8 cellular contexts compared by ENCODE assay signal in the genomic region with DNA sequence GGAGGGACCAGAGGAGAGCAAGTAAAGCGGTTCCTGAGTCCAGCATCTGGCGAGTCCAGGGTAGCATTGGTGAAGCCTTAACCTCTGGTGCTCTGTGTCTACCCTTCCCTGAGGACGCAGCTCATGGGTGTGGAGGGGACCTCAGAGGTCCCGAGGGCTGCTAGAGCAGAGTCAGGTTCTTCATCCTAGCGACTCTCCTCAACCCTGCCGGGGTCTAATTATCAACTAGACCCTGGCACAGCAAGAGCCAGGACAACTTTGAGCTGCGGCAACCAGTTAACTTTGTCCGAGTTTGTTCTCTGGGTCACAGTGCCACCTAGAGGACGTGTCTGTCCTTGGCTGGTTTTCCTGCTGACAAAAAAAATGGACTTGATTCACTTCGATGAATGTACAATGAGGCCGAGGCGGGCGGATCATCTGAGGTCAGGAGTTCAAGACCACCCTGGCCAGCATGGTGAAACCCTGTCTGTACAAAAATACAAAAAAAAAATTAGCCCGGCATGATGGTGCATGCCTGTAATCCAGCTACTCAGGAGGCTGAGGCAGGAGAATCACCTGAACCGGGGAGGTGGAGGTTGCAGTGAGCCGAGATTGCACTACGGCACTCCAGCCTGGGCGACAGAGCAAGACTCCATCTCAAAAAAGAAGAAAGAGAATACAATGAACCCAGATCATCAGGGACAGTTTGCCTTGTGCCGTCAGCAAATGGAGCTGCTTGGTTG. TPM values are rescaled to one million over a fixed set of nuclear protein-coding genes. Genes with fewer than 3 reads are reported as not detected.
DNase-seq lines count a peak whose midpoint lies in the region; ATAC-seq and TF ChIP-seq lines count a peak whose summit lies in the region.

No MANE protein-coding gene starts in this region.

- intact Hi-C loops in CD14-positive monocyte (cut with micrococcal nuclease) (loop anchor here in 1 of 2 donors (2.0 to 5.0 kb wide), 2 partner anchors 124 to 343 kb away; no protein-coding TSS in a partner anchor), dorsolateral prefrontal cortex (cut with DNase I) (loop anchor here in 1 of 2 donors (2.0 to 10.0 kb wide), 3 partner anchors 124 to 436 kb away; no protein-coding TSS in a partner anchor), right lobe of liver (cut with DNase I) (loop anchor here (5.0 to 10.0 kb wide), 2 partner anchors 123 to 296 kb away; partner anchors contain the start of genes BORCS8 (in 1 of the 2) and RFXANK (in 1 of the 2))
- intact Hi-C loops in activated CD4-positive, alpha-beta memory T cell treated with anti-CD3 and anti-CD28 coated beads for 36 hours (cut with micrococcal nuclease): loop anchor here (1.0 to 2.0 kb wide), 2 partner anchors 26 to 124 kb away; partner anchors contain the start of gene NDUFA13

- WGBS in right lobe of liver (ENCODE audit: insufficient coverage, low coverage, low lambda C conversion rate, missing lambda C conversion rate): 15% methylated on average over 15 of the region's 19 CpGs

- no peaks in the 10 kb centered on the region for H3K27me3 ChIP-seq in dorsolateral prefrontal cortex
- no peaks in the 10 kb centered on the region for H3K27me3 ChIP-seq in right lobe of liver

- peaks cover 0 to 24% (median 6%) of the 10 kb centered on the region in 4 donors for H3K36me3 ChIP-seq in right lobe of liver

- DNase-seq in CD14-positive monocyte (ENCODE audit: low spot score) (peak; percentile 73), NCI-H748 treated with DMSO at 0.1 percent for 48 hours (lab: John Stamatoyannopoulos, UW) (peak; percentile 38), dorsolateral prefrontal cortex (peak in 9 of 10 donors; percentile 58 to 88 (median 75)), right lobe of liver (peak; percentile 64 to 75 (median 67))
- peak; percentile 88 for DNase-seq in activated CD4-positive, alpha-beta memory T cell treated with anti-CD3 and anti-CD28 coated beads for 36 hours
- peak; percentile 70 to 74 for DNase-seq in stimulated activated CD4-positive, alpha-beta T cell treated with anti-CD3 and anti-CD28 coated beads, Interleukin-4, amount 100 ng/mL, for 4 hours

- H3K9me3 Mint-ChIP-seq in CD14-positive monocyte: no peaks in the 10 kb centered on the region
- H3K9me3 Mint-ChIP-seq in activated CD4-positive, alpha-beta memory T cell treated with anti-CD3 and anti-CD28 coated beads for 36 hours: no peaks in the 10 kb centered on the region

- TF ChIP-seq POLR2A in right lobe of liver (IDR thresholded peaks at IDR 0.05): no peak

- TF ChIP-seq CTCF in CD14-positive monocyte (IDR thresholded peaks at IDR 0.05) (peak; percentile 75), dorsolateral prefrontal cortex (IDR thresholded peaks at IDR 0.05 in 54 of 56, conservative IDR thresholded peaks at IDR 0.05 in 2 of 56; ENCODE audit: low read depth in 1 of 56, partially characterized antibody in 56 of 56) (peak; percentile 69 to 93 (median 88)), right lobe of liver (IDR thresholded peaks at IDR 0.05) (peak; percentile 80 to 89 (median 82))

- H3K4me3 Mint-ChIP-seq in CD14-positive monocyte: no peak overlapping the region
- no peak overlapping the region for H3K4me3 Mint-ChIP-seq in activated CD4-positive, alpha-beta memory T cell treated with anti-CD3 and anti-CD28 coated beads for 36 hours

- H3K27ac Mint-ChIP-seq in CD14-positive monocyte: peak overlapping the region; percentile 94 to 97 (median 96)
- peak overlapping the region; percentile 95 for H3K27ac Mint-ChIP-seq in activated CD4-positive, alpha-beta memory T cell treated with anti-CD3 and anti-CD28 coated beads for 36 hours

- peaks cover 0 to 3% (median 1%) of the 10 kb centered on the region in 3 donors for H3K27me3 Mint-ChIP-seq in CD14-positive monocyte (ENCODE audit: low read depth in 3 of 3)
- H3K27me3 Mint-ChIP-seq in activated CD4-positive, alpha-beta memory T cell treated with anti-CD3 and anti-CD28 coated beads for 36 hours: no peaks in the 10 kb centered on the region

- H3K4me3 ChIP-seq in dorsolateral prefrontal cortex (peak overlapping the region in 6 of 59 donors; percentile 0 to 42 (median 12)), right lobe of liver (no peak overlapping the region)

- CTCF ChIA-PET in activated CD4-positive, alpha-beta memory T cell treated with anti-CD3 and anti-CD28 coated beads for 36 hours (lab: Charles Lee): interaction anchor here (0.6 to 6.3 kb wide), 40 partner anchors 10 to 410 kb away, joined by 3 to 215 read pairs (median 5); partner anchors contain the start of genes BORCS8, GATAD2A, NDUFA13 and NR2C2AP

- H3K4me1 ChIP-seq in right lobe of liver: peaks cover 0 to 45% (median 22%) of the 10 kb centered on the region in 4 donors

- H3K27ac ChIP-seq in dorsolateral prefrontal cortex (peak overlapping the region in 50 of 59 donors; percentile 15 to 92 (median 80)), right lobe of liver (peak overlapping the region; percentile 68 to 86 (median 86))

- peaks cover 35 to 66% of the 10 kb centered on the region in 2 donors for H3K36me3 Mint-ChIP-seq in CD14-positive monocyte
- peaks cover 16% of the 10 kb centered on the region for H3K36me3 Mint-ChIP-seq in activated CD4-positive, alpha-beta memory T cell treated with anti-CD3 and anti-CD28 coated beads for 36 hours

- peak; percentile 41 for ATAC-seq in HG02885 (IDR thresholded peaks at IDR 0.05; ENCODE audit: poor library complexity, unreplicated experiment)
- ATAC-seq in right lobe of liver: peak; percentile 48 to 65 (median 58)
- ATAC-seq in GM21367 (IDR thresholded peaks at IDR 0.05; ENCODE audit: unreplicated experiment): no peak

- H3K4me1 Mint-ChIP-seq in CD14-positive monocyte: peaks cover 39% of the 10 kb centered on the region
- peaks cover 51% of the 10 kb centered on the region for H3K4me1 Mint-ChIP-seq in activated CD4-positive, alpha-beta memory T cell treated with anti-CD3 and anti-CD28 coated beads for 36 hours (ENCODE audit: low read depth)

- POLR2A ChIA-PET in activated CD4-positive, alpha-beta memory T cell treated with anti-CD3 and anti-CD28 coated beads for 36 hours (lab: Charles Lee): interaction anchor here (0.5 to 3.7 kb wide), 9 partner anchors 22 to 507 kb away, joined by 3 to 23 read pairs (median 3); partner anchors contain the start of genes GATAD2A and NDUFA13

- H3K9me3 ChIP-seq in right lobe of liver: no peaks in the 10 kb centered on the region

RNA-seq across cellular contexts. Expression of gene TSSK6, which starts 24.9 kb away (rescaled TPM):
- under 1 TPM in 1 of 2 donors, not detected in 1; 0.27 TPM for polyA plus RNA-seq in CD14-positive monocyte
- total RNA-seq in activated CD4-positive, alpha-beta memory T cell treated with anti-CD3 and anti-CD28 coated beads for 36 hours: 1 to 10 TPM; 3.1 to 4.7 TPM
- 1 to 10 TPM in 103 of 120 experiments, under 1 TPM in 17; 0.44 to 4.5 (median 1.8) TPM for total RNA-seq in dorsolateral prefrontal cortex
- 1 to 10 TPM in 4 of 6 experiments, under 1 TPM in 2; 0.53 to 2.9 (median 1.1) TPM for total RNA-seq in right lobe of liver

RNA-seq across cellular contexts. Expression of gene NDUFA13, which starts 25.6 kb away (rescaled TPM):
- polyA plus RNA-seq in CD14-positive monocyte: 100 to 1,000 TPM; 361 to 433 TPM
- 100 to 1,000 TPM; 365 to 374 TPM for total RNA-seq in activated CD4-positive, alpha-beta memory T cell treated with anti-CD3 and anti-CD28 coated beads for 36 hours
- total RNA-seq in dorsolateral prefrontal cortex: 100 to 1,000 TPM; 270 to 471 (median 352) TPM
- total RNA-seq in right lobe of liver: 100 to 1,000 TPM in 4 of 6 experiments, 10 to 100 TPM in 2; 20.8 to 202 (median 154) TPM

RNA-seq across cellular contexts. Expression of gene YJEFN3, which starts 38.3 kb away (rescaled TPM):
- polyA plus RNA-seq in CD14-positive monocyte: not detected
- total RNA-seq in activated CD4-positive, alpha-beta memory T cell treated with anti-CD3 and anti-CD28 coated beads for 36 hours: 1 to 10 TPM; 6.9 to 8.2 TPM
- 100 to 1,000 TPM in 2 of 120 experiments, 10 to 100 TPM in 118; 23.4 to 122 (median 60.0) TPM for total RNA-seq in dorsolateral prefrontal cortex
- 1 to 10 TPM in 4 of 6 experiments, under 1 TPM in 2; 0.31 to 4.2 (median 1.8) TPM for total RNA-seq in right lobe of liver

RNA-seq across cellular contexts. Expression of gene CILP2, which starts 47.7 kb away (rescaled TPM):
- not detected for polyA plus RNA-seq in CD14-positive monocyte
- under 1 TPM; 0.44 to 0.50 TPM for total RNA-seq in activated CD4-positive, alpha-beta memory T cell treated with anti-CD3 and anti-CD28 coated beads for 36 hours
- total RNA-seq in dorsolateral prefrontal cortex (1 to 10 TPM in 27 of 120 experiments, under 1 TPM in 92, not detected in 1; 0.13 to 2.3 (median 0.68) TPM), right lobe of liver (under 1 TPM in 4 of 6 experiments, not detected in 2; 0.05 to 0.33 (median 0.19) TPM)

Comparison
In these comparisons a context has a peak if more than half of its experiments do, and no peak if none do; other contexts are left out.
1. DNase-seq: peak in every context shown above with its lines; median percentile 88 in activated CD4-positive, alpha-beta memory T cell treated with anti-CD3 and anti-CD28 coated beads for 36 hours; 75 in dorsolateral prefrontal cortex; 73 in CD14-positive monocyte; 72 in stimulated activated CD4-positive, alpha-beta T cell treated with anti-CD3 and anti-CD28 coated beads, Interleukin-4, amount 100 ng/mL, for 4 hours; 67 in right lobe of liver; 38 in NCI-H748 treated with DMSO at 0.1 percent for 48 hours.